Comparison of ENCODE assay signal across 1 cellular context in the genomic region with DNA sequence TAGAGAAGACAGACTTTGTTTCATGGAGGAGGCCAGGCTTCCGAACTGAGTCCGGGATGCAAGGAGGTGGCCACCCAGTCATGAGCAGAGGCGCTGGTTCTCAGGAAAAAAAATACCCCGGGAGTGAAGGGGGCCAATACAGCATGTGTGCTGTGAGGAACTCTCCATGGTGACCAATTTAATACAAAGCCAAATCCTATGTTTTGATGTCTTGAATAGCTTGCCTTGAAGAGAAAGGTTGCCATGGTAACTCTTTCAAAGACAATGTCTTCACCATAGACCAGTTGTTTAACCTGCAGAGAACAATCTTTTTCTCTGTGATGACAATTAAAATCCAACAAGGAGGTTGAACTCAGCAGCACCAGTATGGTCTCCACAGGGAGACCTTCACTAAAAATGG.
A peak's percentile ranks its signal among the peaks of the same experiment; 100 is the strongest.
TF ChIP-seq lines count a peak whose summit lies in the region.

No MANE protein-coding gene starts in this region.

TF ChIP-seq in HepG2, 621 proteins besides CTCF, POLR2A, EP300 and RAD21:
- TF ChIP-seq NFATC3 (CRISPR knock-in tag; IDR thresholded peaks at IDR 0.05) (no peak), ZNF672 (CRISPR knock-in tag; IDR thresholded peaks at IDR 0.05) (no peak), YEATS4 (CRISPR knock-in tag; IDR thresholded peaks at IDR 0.05; ENCODE audit: borderline replicate concordance) (no peak), RFX1 (IDR thresholded peaks at IDR 0.05) (peak; percentile 22; the same call in 1 of the 2 replicates)
- TF ChIP-seq, protein P1, sequence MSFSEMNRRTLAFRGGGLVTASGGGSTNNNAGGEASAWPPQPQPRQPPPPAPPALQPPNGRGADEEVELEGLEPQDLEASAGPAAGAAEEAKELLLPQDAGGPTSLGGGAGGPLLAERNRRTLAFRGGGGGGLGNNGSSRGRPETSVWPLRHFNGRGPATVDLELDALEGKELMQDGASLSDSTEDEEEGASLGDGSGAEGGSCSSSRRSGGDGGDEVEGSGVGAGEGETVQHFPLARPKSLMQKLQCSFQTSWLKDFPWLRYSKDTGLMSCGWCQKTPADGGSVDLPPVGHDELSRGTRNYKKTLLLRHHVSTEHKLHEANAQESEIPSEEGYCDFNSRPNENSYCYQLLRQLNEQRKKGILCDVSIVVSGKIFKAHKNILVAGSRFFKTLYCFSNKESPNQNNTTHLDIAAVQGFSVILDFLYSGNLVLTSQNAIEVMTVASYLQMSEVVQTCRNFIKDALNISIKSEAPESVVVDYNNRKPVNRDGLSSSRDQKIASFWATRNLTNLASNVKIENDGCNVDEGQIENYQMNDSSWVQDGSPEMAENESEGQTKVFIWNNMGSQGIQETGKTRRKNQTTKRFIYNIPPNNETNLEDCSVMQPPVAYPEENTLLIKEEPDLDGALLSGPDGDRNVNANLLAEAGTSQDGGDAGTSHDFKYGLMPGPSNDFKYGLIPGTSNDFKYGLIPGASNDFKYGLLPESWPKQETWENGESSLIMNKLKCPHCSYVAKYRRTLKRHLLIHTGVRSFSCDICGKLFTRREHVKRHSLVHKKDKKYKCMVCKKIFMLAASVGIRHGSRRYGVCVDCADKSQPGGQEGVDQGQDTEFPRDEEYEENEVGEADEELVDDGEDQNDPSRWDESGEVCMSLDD (CRISPR knock-in tag; IDR thresholded peaks at IDR 0.05; ENCODE audit: borderline replicate concordance), result no peak
- TF ChIP-seq, protein P2, sequence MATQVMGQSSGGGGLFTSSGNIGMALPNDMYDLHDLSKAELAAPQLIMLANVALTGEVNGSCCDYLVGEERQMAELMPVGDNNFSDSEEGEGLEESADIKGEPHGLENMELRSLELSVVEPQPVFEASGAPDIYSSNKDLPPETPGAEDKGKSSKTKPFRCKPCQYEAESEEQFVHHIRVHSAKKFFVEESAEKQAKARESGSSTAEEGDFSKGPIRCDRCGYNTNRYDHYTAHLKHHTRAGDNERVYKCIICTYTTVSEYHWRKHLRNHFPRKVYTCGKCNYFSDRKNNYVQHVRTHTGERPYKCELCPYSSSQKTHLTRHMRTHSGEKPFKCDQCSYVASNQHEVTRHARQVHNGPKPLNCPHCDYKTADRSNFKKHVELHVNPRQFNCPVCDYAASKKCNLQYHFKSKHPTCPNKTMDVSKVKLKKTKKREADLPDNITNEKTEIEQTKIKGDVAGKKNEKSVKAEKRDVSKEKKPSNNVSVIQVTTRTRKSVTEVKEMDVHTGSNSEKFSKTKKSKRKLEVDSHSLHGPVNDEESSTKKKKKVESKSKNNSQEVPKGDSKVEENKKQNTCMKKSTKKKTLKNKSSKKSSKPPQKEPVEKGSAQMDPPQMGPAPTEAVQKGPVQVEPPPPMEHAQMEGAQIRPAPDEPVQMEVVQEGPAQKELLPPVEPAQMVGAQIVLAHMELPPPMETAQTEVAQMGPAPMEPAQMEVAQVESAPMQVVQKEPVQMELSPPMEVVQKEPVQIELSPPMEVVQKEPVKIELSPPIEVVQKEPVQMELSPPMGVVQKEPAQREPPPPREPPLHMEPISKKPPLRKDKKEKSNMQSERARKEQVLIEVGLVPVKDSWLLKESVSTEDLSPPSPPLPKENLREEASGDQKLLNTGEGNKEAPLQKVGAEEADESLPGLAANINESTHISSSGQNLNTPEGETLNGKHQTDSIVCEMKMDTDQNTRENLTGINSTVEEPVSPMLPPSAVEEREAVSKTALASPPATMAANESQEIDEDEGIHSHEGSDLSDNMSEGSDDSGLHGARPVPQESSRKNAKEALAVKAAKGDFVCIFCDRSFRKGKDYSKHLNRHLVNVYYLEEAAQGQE (IDR thresholded peaks at IDR 0.05; ENCODE audit: borderline replicate concordance in 1 of 2, low read depth in 1 of 2, low read length in 2 of 2), result peak in 1 of 2 experiments; percentile 57; a peak in 2 of 4 replicates
